In genomic region chr9:131579789-131580211, GRCh38 we compare ENCODE assay signal across 21 cellular contexts. TPM values are rescaled to one million over a fixed set of nuclear protein-coding genes. Genes with fewer than 3 reads are reported as not detected.
A peak's percentile ranks its signal among the peaks of the same experiment; 100 is the strongest.
DNase-seq lines count a peak whose midpoint lies in the region; ATAC-seq and TF ChIP-seq lines count a peak whose summit lies in the region.
"Had no signal": no experiment of that assay in that cellular context is flagged by ENCODE, and none has a peak within 500 bp of the region (broad histone marks: within the 10 kb centered on the region; RNA-seq: fewer than 3 reads in every experiment).

No MANE protein-coding gene starts in this region.

- H4K20me1 ChIP-seq in PC-3 (ENCODE audit: low read length): no peaks in the 10 kb centered on the region

- H3K9me3 Mint-ChIP-seq in activated CD4-positive, alpha-beta T cell treated with anti-CD3 and anti-CD28 coated beads, Interleukin-2, amount 10 ng/mL, durations not matched to agents 24 days and 14 days: no peaks in the 10 kb centered on the region
- no peaks in the 10 kb centered on the region for H3K9me3 Mint-ChIP-seq in naive thymus-derived CD8-positive, alpha-beta T cell

- no TSS peak for BruUV-seq in PC-3 (replicated peaks; lab: Mats Ljungman, UMichigan)

- H3K4me3 ChIP-seq in PC-3 (ENCODE audit: low read length): no peak overlapping the region
- H3K4me3 ChIP-seq in ovary: no peak overlapping the region
- H3K4me3 ChIP-seq: adrenal gland, K562, uterus had no signal

- H3K4me3 Mint-ChIP-seq in activated CD4-positive, alpha-beta T cell treated with anti-CD3 and anti-CD28 coated beads, Interleukin-2, amount 10 ng/mL, durations not matched to agents 24 days and 14 days: peak overlapping the region; percentile 71
- peak overlapping the region in 3 of 10 donors; percentile 20 to 71 (median 26) for H3K4me3 Mint-ChIP-seq in naive thymus-derived CD8-positive, alpha-beta T cell

- CTCF ChIA-PET in PC-3 (lab: Charles Lee): no interaction called here

- H3K79me2 ChIP-seq in PC-3 (ENCODE audit: low read length): no peaks in the 10 kb centered on the region

- no peak for DNase-seq in activated CD4-positive, alpha-beta T cell treated with anti-CD3 and anti-CD28 coated beads, Interleukin-2, amount 10 ng/mL, durations not matched to agents 24 days and 14 days
- DNase-seq in activated CD4-positive, alpha-beta T cell treated with anti-CD3 and anti-CD28 coated beads, Interleukin-2, amount 50 U/mL, for 1 hour: no peak
- DNase-seq in G401 (ENCODE audit: low spot score) (peak; percentile 69), cerebellum (ENCODE audit: low spot score) (peak; percentile 60), PC-3 (no peak), ovary (no peak)
- no peak for DNase-seq in naive thymus-derived CD8-positive, alpha-beta T cell
- DNase-seq: activated CD8-positive, alpha-beta memory T cell treated with anti-CD3 and anti-CD28 coated beads, Interleukin-2, amount 50 U/mL, for 48 hours; adrenal gland; central memory CD4-positive, alpha-beta T cell; DND-41; NCI-H1417; NCI-H2171; NCI-H82; stimulated activated CD4-positive, alpha-beta T cell treated with anti-CD3 and anti-CD28 coated beads, Interleukin-12 subunit alpha, Interleukin-12 subunit beta, amount 100 ng/mL, for 4 hours had no signal

- no peak overlapping the region for H3K27ac ChIP-seq in PC-3 (ENCODE audit: low read length)
- H3K27ac ChIP-seq in ovary: no peak overlapping the region
- H3K27ac ChIP-seq: adrenal gland, uterus, VCaP had no signal

- intact Hi-C loops in activated CD4-positive, alpha-beta T cell treated with anti-CD3 and anti-CD28 coated beads, Interleukin-2, amount 10 ng/mL, durations not matched to agents 24 days and 14 days (cut with micrococcal nuclease): loop anchor here (5.0 kb wide), 1 partner anchor 77 kb away; the partner anchor contains the start of gene POMT1
- intact Hi-C loops in PC-3 (cut with micrococcal nuclease): no loop called here
- intact Hi-C loops in ovary (cut with DNase I): no loop called here

- TF ChIP-seq EP300 in ovary (IDR thresholded peaks at IDR 0.05): no peak

- H3K9me3 ChIP-seq in PC-3 (ENCODE audit: low read length): no peaks in the 10 kb centered on the region
- H3K9me3 ChIP-seq in ovary: no peaks in the 10 kb centered on the region
- H3K9me3 ChIP-seq: adrenal gland, uterus had no signal

- no peak for TF ChIP-seq CTCF in PC-3 (conservative IDR thresholded peaks at IDR 0.05; ENCODE audit: low read depth, low read length)
- TF ChIP-seq CTCF in ovary (IDR thresholded peaks at IDR 0.05): no peak

- ATAC-seq in naive thymus-derived CD8-positive, alpha-beta T cell: no peak
- no peak for ATAC-seq in PC-3
- no peak for ATAC-seq in GM18870 (IDR thresholded peaks at IDR 0.05; ENCODE audit: unreplicated experiment)
- ATAC-seq: K562 had no signal

- no peaks in the 10 kb centered on the region for H3K27me3 Mint-ChIP-seq in activated CD4-positive, alpha-beta T cell treated with anti-CD3 and anti-CD28 coated beads, Interleukin-2, amount 10 ng/mL, durations not matched to agents 24 days and 14 days
- no peaks in the 10 kb centered on the region for H3K27me3 Mint-ChIP-seq in naive thymus-derived CD8-positive, alpha-beta T cell

- no peak for TF ChIP-seq POLR2A in ovary (IDR thresholded peaks at IDR 0.05)

- H3K9ac ChIP-seq in PC-3 (ENCODE audit: low read length): no peak overlapping the region

- H3K27me3 ChIP-seq in PC-3 (ENCODE audit: low read length): no peaks in the 10 kb centered on the region
- H3K27me3 ChIP-seq in ovary: no peaks in the 10 kb centered on the region
- H3K27me3 ChIP-seq: adrenal gland, uterus had no signal

- no peaks in the 10 kb centered on the region for H3K36me3 ChIP-seq in PC-3 (ENCODE audit: low read depth, low read length)
- no peaks in the 10 kb centered on the region for H3K36me3 ChIP-seq in ovary
- H3K36me3 ChIP-seq: uterus had no signal

- H3F3A ChIP-seq in PC-3 (ENCODE audit: low read length, unreplicated experiment): no peaks in the 10 kb centered on the region

- no peaks in the 10 kb centered on the region for H3K9me2 ChIP-seq in PC-3 (replicated peaks; ENCODE audit: low read length)

- H2AFZ ChIP-seq in PC-3 (ENCODE audit: low read length): no peak overlapping the region

- H3K4me1 ChIP-seq in PC-3 (ENCODE audit: insufficient read depth, low read length): no peaks in the 10 kb centered on the region
- no peaks in the 10 kb centered on the region for H3K4me1 ChIP-seq in ovary (ENCODE audit: insufficient read depth)
- H3K4me1 ChIP-seq: adrenal gland, uterus had no signal

- peak overlapping the region; percentile 92 for H3K27ac Mint-ChIP-seq in activated CD4-positive, alpha-beta T cell treated with anti-CD3 and anti-CD28 coated beads, Interleukin-2, amount 10 ng/mL, durations not matched to agents 24 days and 14 days
- H3K27ac Mint-ChIP-seq in naive thymus-derived CD8-positive, alpha-beta T cell: peak overlapping the region in 8 of 10 donors; percentile 19 to 95 (median 91)

- in situ Hi-C loops in G401 (cut with HindIII; ENCODE audit: low sequenced_read_pairs): no loop called here

- no peak overlapping the region for H3K4me2 ChIP-seq in PC-3 (ENCODE audit: low read length)

- peaks cover 55% of the 10 kb centered on the region for H3K36me3 Mint-ChIP-seq in activated CD4-positive, alpha-beta T cell treated with anti-CD3 and anti-CD28 coated beads, Interleukin-2, amount 10 ng/mL, durations not matched to agents 24 days and 14 days (ENCODE audit: low read depth)
- peaks cover 0 to 24% (median 4%) of the 10 kb centered on the region in 3 donors for H3K36me3 Mint-ChIP-seq in naive thymus-derived CD8-positive, alpha-beta T cell

- WGBS in ovary, 3 donors: 75 to 95% (median 81%) methylated on average over 5 to 8 of the region's 8 CpGs

- peaks cover 15% of the 10 kb centered on the region for H3K4me1 Mint-ChIP-seq in activated CD4-positive, alpha-beta T cell treated with anti-CD3 and anti-CD28 coated beads, Interleukin-2, amount 10 ng/mL, durations not matched to agents 24 days and 14 days
- peaks cover 17 to 49% (median 41%) of the 10 kb centered on the region in 4 donors for H3K4me1 Mint-ChIP-seq in naive thymus-derived CD8-positive, alpha-beta T cell

- POLR2A ChIA-PET in naive thymus-derived CD8-positive, alpha-beta T cell (lab: Charles Lee): interaction anchor here (1.1 to 1.7 kb wide), 4 partner anchors 10 to 160 kb away, joined by 3 to 4 read pairs (median 4); partner anchors contain the start of gene RAPGEF1
- POLR2A ChIA-PET in PC-3 (lab: Charles Lee; ENCODE audit: unreplicated experiment): no interaction called here

RNA-seq across cellular contexts. Expression of gene PRRT1B, which starts 34.5 kb away (rescaled TPM):
- not detected in 2 replicates for total RNA-seq in activated CD4-positive, alpha-beta T cell treated with anti-CD3 and anti-CD28 coated beads, Interleukin-2, amount 10 ng/mL, durations not matched to agents 24 days and 14 days
- not detected in 2 replicates for total RNA-seq in G401 (2014; rRNA removed; shearing (Covaris generic))
- not detected for total RNA-seq in cerebellum
- not detected for total RNA-seq in naive thymus-derived CD8-positive, alpha-beta T cell
- not detected for polyA plus RNA-seq in naive thymus-derived CD8-positive, alpha-beta T cell
- not detected in 2 replicates for total RNA-seq in PC-3 (2014; rRNA removed)
- 1 to 10 TPM in 1 of 7 donors, under 1 TPM in 1, not detected in 5; 0.61 to 4.1 TPM for total RNA-seq in ovary
- not detected for polyA plus RNA-seq in ovary
- total RNA-seq: A172, adrenal gland, K562, posterior vena cava, uterus had no signal
- polyA plus RNA-seq: adrenal gland, K562 had no signal

RNA-seq across cellular contexts. Expression of gene UCK1, which starts 48.7 kb away (rescaled TPM):
- 25.2 and 27.9 TPM in 2 replicates for total RNA-seq in activated CD4-positive, alpha-beta T cell treated with anti-CD3 and anti-CD28 coated beads, Interleukin-2, amount 10 ng/mL, durations not matched to agents 24 days and 14 days
- total RNA-seq in G401 (2014; rRNA removed; shearing (Covaris generic)): 43.4 and 45.8 TPM in 2 replicates
- total RNA-seq in cerebellum (14.9 TPM), PC-3 (2014; rRNA removed) (28.2 and 35.1 TPM in 2 replicates), ovary (10 to 100 TPM; 19.8 to 33.5 (median 29.7) TPM)
- 10 to 100 TPM; 24.0 to 29.9 TPM for total RNA-seq in naive thymus-derived CD8-positive, alpha-beta T cell
- 10 to 100 TPM; 21.8 to 25.6 (median 23.0) TPM for polyA plus RNA-seq in naive thymus-derived CD8-positive, alpha-beta T cell
- polyA plus RNA-seq in ovary: 10 to 100 TPM; 29.5 to 37.9 TPM

Comparison
In these comparisons a context has a peak if more than half of its experiments do, and no peak if none do; other contexts are left out.
1. DNase-seq: peak in G401 (single experiment) and cerebellum (single experiment); none in activated CD4-positive, alpha-beta T cell treated with anti-CD3 and anti-CD28 coated beads, Interleukin-2, amount 10 ng/mL, durations not matched to agents 24 days and 14 days (single experiment), activated CD4-positive, alpha-beta T cell treated with anti-CD3 and anti-CD28 coated beads, Interleukin-2, amount 50 U/mL, for 1 hour (single experiment), naive thymus-derived CD8-positive, alpha-beta T cell (0 of 10), PC-3 (single experiment) and ovary (0 of 5).